In genomic region chr2:186274936-186275575, GRCh38 we compare ENCODE assay signal across 14 cellular contexts.
DNase-seq lines count a peak whose midpoint lies in the region; ATAC-seq and TF ChIP-seq lines count a peak whose summit lies in the region.
"Had no signal": no experiment of that assay in that cellular context is flagged by ENCODE, and none has a peak within 500 bp of the region (broad histone marks: within the 10 kb centered on the region; RNA-seq: fewer than 3 reads in every experiment).

No MANE protein-coding gene starts in this region.

- DNase-seq in AG08395 (ENCODE audit: low spot score) (peak; percentile 34), HPDE6-E6E7 (ENCODE audit: extremely low spot score) (peak; percentile 29), mammary epithelial cell (peak; percentile 62), kidney tubule cell (ENCODE audit: low spot score) (peak; percentile 53)
- no peak for DNase-seq in activated naive CD4-positive, alpha-beta T cell treated with anti-CD3 and anti-CD28 coated beads for 36 hours
- no peak for DNase-seq in activated CD4-positive, alpha-beta memory T cell treated with anti-CD3 and anti-CD28 coated beads, Interleukin-2, amount 10 ng/mL, durations not matched to agents 7 days and 5 days
- no peak for DNase-seq in CD8-positive, alpha-beta T cell
- DNase-seq: activated CD4-positive, alpha-beta T cell treated with anti-CD3 and anti-CD28 coated beads, Interleukin-2, amount 10 ng/mL, durations not matched to agents 24 days and 14 days; NCI-H1105 treated with DMSO at 0.1 percent for 48 hours; T-helper 17 cell had no signal

- POLR2A ChIA-PET in activated CD4-positive, alpha-beta memory T cell treated with anti-CD3 and anti-CD28 coated beads, Interleukin-2, amount 10 ng/mL, durations not matched to agents 7 days and 5 days (lab: Charles Lee): no interaction called here
- POLR2A ChIA-PET in CD8-positive, alpha-beta T cell (lab: Charles Lee): no interaction called here

- H3K79me2 ChIP-seq in mammary epithelial cell (ENCODE audit: insufficient read depth, low read length): no peaks in the 10 kb centered on the region

- H3K27me3 Mint-ChIP-seq in activated naive CD4-positive, alpha-beta T cell treated with anti-CD3 and anti-CD28 coated beads for 36 hours (ENCODE audit: low read depth): no peaks in the 10 kb centered on the region
- no peaks in the 10 kb centered on the region for H3K27me3 Mint-ChIP-seq in activated CD4-positive, alpha-beta memory T cell treated with anti-CD3 and anti-CD28 coated beads, Interleukin-2, amount 10 ng/mL, durations not matched to agents 7 days and 5 days
- H3K27me3 Mint-ChIP-seq in CD8-positive, alpha-beta T cell (ENCODE audit: low read depth): no peaks in the 10 kb centered on the region
- H3K27me3 Mint-ChIP-seq: activated CD4-positive, alpha-beta T cell treated with anti-CD3 and anti-CD28 coated beads, Interleukin-2, amount 10 ng/mL, durations not matched to agents 24 days and 14 days; T-helper 17 cell had no signal

- no peaks in the 10 kb centered on the region for H3K9me3 ChIP-seq in mammary epithelial cell (replicated peaks; ENCODE audit: insufficient read depth, low read length)
- peaks cover 3% of the 10 kb centered on the region for H3K9me3 ChIP-seq in CD8-positive, alpha-beta T cell (ENCODE audit: low read length)

- H3K4me2 ChIP-seq in mammary epithelial cell (ENCODE audit: insufficient read depth, low read depth, low read length): no peak overlapping the region
- H3K4me2 ChIP-seq: BLaER1 treated with 17β-estradiol and CSF1 and Interleukin-3, amounts not matched to agents 10 nM and 100 nM had no signal

- H3K36me3 Mint-ChIP-seq in activated naive CD4-positive, alpha-beta T cell treated with anti-CD3 and anti-CD28 coated beads for 36 hours (ENCODE audit: low read depth): peaks cover 12% of the 10 kb centered on the region
- H3K36me3 Mint-ChIP-seq in activated CD4-positive, alpha-beta memory T cell treated with anti-CD3 and anti-CD28 coated beads, Interleukin-2, amount 10 ng/mL, durations not matched to agents 7 days and 5 days (ENCODE audit: low read depth): no peaks in the 10 kb centered on the region
- peaks cover 18% of the 10 kb centered on the region for H3K36me3 Mint-ChIP-seq in CD8-positive, alpha-beta T cell

- peaks cover 6% of the 10 kb centered on the region for H3K9me3 Mint-ChIP-seq in activated naive CD4-positive, alpha-beta T cell treated with anti-CD3 and anti-CD28 coated beads for 36 hours
- H3K9me3 Mint-ChIP-seq in activated CD4-positive, alpha-beta memory T cell treated with anti-CD3 and anti-CD28 coated beads, Interleukin-2, amount 10 ng/mL, durations not matched to agents 7 days and 5 days: peaks cover 2% of the 10 kb centered on the region
- peaks cover 12% of the 10 kb centered on the region for H3K9me3 Mint-ChIP-seq in CD8-positive, alpha-beta T cell
- H3K9me3 Mint-ChIP-seq: activated CD4-positive, alpha-beta T cell treated with anti-CD3 and anti-CD28 coated beads, Interleukin-2, amount 10 ng/mL, durations not matched to agents 24 days and 14 days had no signal

- intact Hi-C loops in mammary epithelial cell (cut with micrococcal nuclease): no loop called here
- intact Hi-C loops in activated naive CD4-positive, alpha-beta T cell treated with anti-CD3 and anti-CD28 coated beads for 36 hours (cut with micrococcal nuclease): no loop called here
- intact Hi-C loops in CD8-positive, alpha-beta T cell (cut with DNase I, micrococcal nuclease): no loop called here

- no peaks in the 10 kb centered on the region for H4K20me1 ChIP-seq in mammary epithelial cell (ENCODE audit: insufficient read depth, low read length)
- H4K20me1 ChIP-seq: BLaER1 treated with 17β-estradiol and CSF1 and Interleukin-3, amounts not matched to agents 10 nM and 100 nM had no signal

- no peak overlapping the region for H3K9ac ChIP-seq in mammary epithelial cell (ENCODE audit: insufficient read depth, low read length)
- H3K9ac ChIP-seq: BLaER1 treated with 17β-estradiol and CSF1 and Interleukin-3, amounts not matched to agents 10 nM and 100 nM had no signal

- dilution Hi-C loops in mammary epithelial cell (cut with HindIII; ENCODE audit: low sequenced_read_pairs): no loop called here

- H3K27me3 ChIP-seq in mammary epithelial cell (ENCODE audit: insufficient read depth, low read length): no peaks in the 10 kb centered on the region
- no peaks in the 10 kb centered on the region for H3K27me3 ChIP-seq in CD8-positive, alpha-beta T cell (ENCODE audit: insufficient read depth, low read length)
- H3K27me3 ChIP-seq: BLaER1 treated with 17β-estradiol and CSF1 and Interleukin-3, amounts not matched to agents 10 nM and 100 nM; cardiac muscle cell had no signal

- WGBS in mammary epithelial cell (ENCODE audit: low coverage, missing lambda C conversion rate): 82% methylated on average over 6 of the region's 6 CpGs

- no peak overlapping the region for H3K4me3 ChIP-seq in mammary epithelial cell (replicated peaks in 1 of 3; ENCODE audit: insufficient read depth in 1 of 3, low read depth in 2 of 3, low read length in 3 of 3)
- no peak overlapping the region for H3K4me3 ChIP-seq in CD8-positive, alpha-beta T cell (ENCODE audit: low read depth, low read length)
- H3K4me3 ChIP-seq: BLaER1 treated with 17β-estradiol and CSF1 and Interleukin-3, amounts not matched to agents 10 nM and 100 nM; cardiac muscle cell had no signal

- H3K4me1 ChIP-seq in mammary epithelial cell (ENCODE audit: insufficient read depth, low read length): peaks cover 6% of the 10 kb centered on the region
- H3K4me1 ChIP-seq in CD8-positive, alpha-beta T cell (ENCODE audit: insufficient read depth, low read length): no peaks in the 10 kb centered on the region
- H3K4me1 ChIP-seq: BLaER1 treated with 17β-estradiol and CSF1 and Interleukin-3, amounts not matched to agents 10 nM and 100 nM had no signal

- in situ Hi-C loops in mammary epithelial cell (cut with MboI; ENCODE audit: low sequenced_read_pairs in 2 of 2): no loop called here

- CTCF ChIA-PET in mammary epithelial cell (lab: Charles Lee; ENCODE audit: low non-redundant PET): no interaction called here
- CTCF ChIA-PET in activated naive CD4-positive, alpha-beta T cell treated with anti-CD3 and anti-CD28 coated beads for 36 hours (lab: Charles Lee): no interaction called here
- CTCF ChIA-PET in activated CD4-positive, alpha-beta memory T cell treated with anti-CD3 and anti-CD28 coated beads, Interleukin-2, amount 10 ng/mL, durations not matched to agents 7 days and 5 days (lab: Charles Lee): no interaction called here
- CTCF ChIA-PET in CD8-positive, alpha-beta T cell (lab: Charles Lee): no interaction called here

- H3K4me1 Mint-ChIP-seq in activated naive CD4-positive, alpha-beta T cell treated with anti-CD3 and anti-CD28 coated beads for 36 hours (ENCODE audit: low read depth): no peaks in the 10 kb centered on the region
- no peaks in the 10 kb centered on the region for H3K4me1 Mint-ChIP-seq in activated CD4-positive, alpha-beta memory T cell treated with anti-CD3 and anti-CD28 coated beads, Interleukin-2, amount 10 ng/mL, durations not matched to agents 7 days and 5 days
- no peaks in the 10 kb centered on the region for H3K4me1 Mint-ChIP-seq in CD8-positive, alpha-beta T cell (ENCODE audit: low read depth)
- H3K4me1 Mint-ChIP-seq: activated CD4-positive, alpha-beta T cell treated with anti-CD3 and anti-CD28 coated beads, Interleukin-2, amount 10 ng/mL, durations not matched to agents 24 days and 14 days; T-helper 17 cell had no signal

- no peaks in the 10 kb centered on the region for H3K36me3 ChIP-seq in mammary epithelial cell (ENCODE audit: insufficient read depth, low read length)
- no peaks in the 10 kb centered on the region for H3K36me3 ChIP-seq in CD8-positive, alpha-beta T cell (ENCODE audit: insufficient read depth, low read length)
- H3K36me3 ChIP-seq: BLaER1 treated with 17β-estradiol and CSF1 and Interleukin-3, amounts not matched to agents 10 nM and 100 nM; cardiac muscle cell had no signal

- no TSS peak for BruUV-seq in mammary epithelial cell (replicated peaks; lab: Mats Ljungman, UMichigan)

- H3K4me3 Mint-ChIP-seq in activated naive CD4-positive, alpha-beta T cell treated with anti-CD3 and anti-CD28 coated beads for 36 hours: no peak overlapping the region
- no peak overlapping the region for H3K4me3 Mint-ChIP-seq in activated CD4-positive, alpha-beta memory T cell treated with anti-CD3 and anti-CD28 coated beads, Interleukin-2, amount 10 ng/mL, durations not matched to agents 7 days and 5 days
- H3K4me3 Mint-ChIP-seq in CD8-positive, alpha-beta T cell: no peak overlapping the region
- H3K4me3 Mint-ChIP-seq: activated CD4-positive, alpha-beta T cell treated with anti-CD3 and anti-CD28 coated beads, Interleukin-2, amount 10 ng/mL, durations not matched to agents 24 days and 14 days; activated T-helper 1 cell treated with anti-CD3 and anti-CD28 coated beads, Interleukin-12 subunit alpha, Interleukin-12 subunit beta, Interleukin-2, Interleukin-4 antibody, amounts not matched to agents 30 ng/mL and 10 ng/mL and 1 ng/mL, durations not matched to agents 14 hours and 24 hours and 36 hours; T-helper 17 cell had no signal

- H3K27ac ChIP-seq in mammary epithelial cell (ENCODE audit: insufficient read depth, low read depth, low read length): no peak overlapping the region
- H3K27ac ChIP-seq in CD8-positive, alpha-beta T cell (ENCODE audit: low read depth, low read length): no peak overlapping the region
- H3K27ac ChIP-seq: BLaER1 treated with 17β-estradiol and CSF1 and Interleukin-3, amounts not matched to agents 10 nM and 100 nM; cardiac muscle cell had no signal

- H3K27ac Mint-ChIP-seq in activated naive CD4-positive, alpha-beta T cell treated with anti-CD3 and anti-CD28 coated beads for 36 hours: no peak overlapping the region
- no peak overlapping the region for H3K27ac Mint-ChIP-seq in activated CD4-positive, alpha-beta memory T cell treated with anti-CD3 and anti-CD28 coated beads, Interleukin-2, amount 10 ng/mL, durations not matched to agents 7 days and 5 days
- no peak overlapping the region for H3K27ac Mint-ChIP-seq in CD8-positive, alpha-beta T cell
- H3K27ac Mint-ChIP-seq: activated CD4-positive, alpha-beta T cell treated with anti-CD3 and anti-CD28 coated beads, Interleukin-2, amount 10 ng/mL, durations not matched to agents 24 days and 14 days; activated T-helper 1 cell treated with anti-CD3 and anti-CD28 coated beads, Interleukin-12 subunit alpha, Interleukin-12 subunit beta, Interleukin-2, Interleukin-4 antibody, amounts not matched to agents 30 ng/mL and 10 ng/mL and 1 ng/mL, durations not matched to agents 14 hours and 24 hours and 36 hours; T-helper 17 cell had no signal

- TF ChIP-seq CTCF in mammary epithelial cell (conservative IDR thresholded peaks at IDR 0.05 in 1 of 2, IDR thresholded peaks at IDR 0.05 in 1 of 2; ENCODE audit: extremely low read depth in 1 of 2, insufficient read depth in 1 of 2, low read depth in 1 of 2, low read length in 2 of 2): no peak
- TF ChIP-seq CTCF in CD8-positive, alpha-beta T cell (IDR thresholded peaks at IDR 0.05): no peak

- H2AFZ ChIP-seq in mammary epithelial cell (ENCODE audit: low read depth, low read length): no peak overlapping the region

- ATAC-seq in GM21619 (IDR thresholded peaks at IDR 0.05; ENCODE audit: unreplicated experiment): no peak
- ATAC-seq in CD8-positive, alpha-beta T cell: no peak
- ATAC-seq: T-helper 17 cell had no signal

Comparison
In these comparisons a context has a peak if more than half of its experiments do, and no peak if none do; other contexts are left out.
1. DNase-seq: peak in AG08395 (single experiment), HPDE6-E6E7 (single experiment), mammary epithelial cell (single experiment) and kidney tubule cell (single experiment); none in activated naive CD4-positive, alpha-beta T cell treated with anti-CD3 and anti-CD28 coated beads for 36 hours (single experiment), activated CD4-positive, alpha-beta memory T cell treated with anti-CD3 and anti-CD28 coated beads, Interleukin-2, amount 10 ng/mL, durations not matched to agents 7 days and 5 days (single experiment) and CD8-positive, alpha-beta T cell (0 of 7).